1 cellular context compared by ENCODE assay signal in the genomic region with DNA sequence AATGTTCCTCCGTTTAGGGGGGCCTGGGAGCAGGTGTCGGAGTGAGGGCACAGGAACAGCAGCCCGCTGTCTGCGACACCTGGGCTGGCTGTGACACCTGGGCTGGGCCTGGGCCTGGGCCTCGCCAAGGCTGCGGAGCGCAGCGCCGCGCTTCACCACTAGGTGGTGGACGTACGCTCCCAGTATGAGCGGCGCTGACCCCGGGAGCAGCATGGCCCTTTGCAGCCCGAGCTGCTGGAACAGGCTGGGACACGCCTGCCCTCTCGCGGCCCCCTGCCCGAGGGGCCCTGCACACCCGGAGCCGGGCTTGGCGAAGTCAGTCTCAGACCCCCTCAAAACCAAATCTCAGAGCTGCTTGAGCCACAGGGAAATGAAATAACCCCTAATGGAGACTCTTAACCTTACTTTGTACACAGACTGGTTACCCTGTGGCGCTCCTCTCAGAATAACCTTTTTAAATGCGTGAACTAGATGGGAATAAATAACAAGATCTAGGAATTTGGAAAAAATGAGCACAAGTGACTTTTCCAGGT.
TF ChIP-seq lines count a peak whose summit lies in the region.

No MANE protein-coding gene starts in this region.

TF ChIP-seq in HepG2, 621 proteins besides CTCF, POLR2A, EP300 and RAD21 (continued from another document and continues in another):
- TF ChIP-seq, protein P1, sequence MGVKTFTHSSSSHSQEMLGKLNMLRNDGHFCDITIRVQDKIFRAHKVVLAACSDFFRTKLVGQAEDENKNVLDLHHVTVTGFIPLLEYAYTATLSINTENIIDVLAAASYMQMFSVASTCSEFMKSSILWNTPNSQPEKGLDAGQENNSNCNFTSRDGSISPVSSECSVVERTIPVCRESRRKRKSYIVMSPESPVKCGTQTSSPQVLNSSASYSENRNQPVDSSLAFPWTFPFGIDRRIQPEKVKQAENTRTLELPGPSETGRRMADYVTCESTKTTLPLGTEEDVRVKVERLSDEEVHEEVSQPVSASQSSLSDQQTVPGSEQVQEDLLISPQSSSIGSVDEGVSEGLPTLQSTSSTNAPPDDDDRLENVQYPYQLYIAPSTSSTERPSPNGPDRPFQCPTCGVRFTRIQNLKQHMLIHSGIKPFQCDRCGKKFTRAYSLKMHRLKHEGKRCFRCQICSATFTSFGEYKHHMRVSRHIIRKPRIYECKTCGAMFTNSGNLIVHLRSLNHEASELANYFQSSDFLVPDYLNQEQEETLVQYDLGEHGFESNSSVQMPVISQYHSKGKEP (CRISPR knock-in tag; IDR thresholded peaks at IDR 0.05), result no peak
- TF ChIP-seq, protein P2, sequence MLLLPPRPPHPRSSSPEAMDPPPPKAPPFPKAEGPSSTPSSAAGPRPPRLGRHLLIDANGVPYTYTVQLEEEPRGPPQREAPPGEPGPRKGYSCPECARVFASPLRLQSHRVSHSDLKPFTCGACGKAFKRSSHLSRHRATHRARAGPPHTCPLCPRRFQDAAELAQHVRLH (CRISPR knock-in tag; IDR thresholded peaks at IDR 0.05; ENCODE audit: borderline replicate concordance, low read depth), result peak; percentile 95; the same call in 1 of the 2 replicates
- TF ChIP-seq ZNF253 (CRISPR knock-in tag; IDR thresholded peaks at IDR 0.05; ENCODE audit: borderline replicate concordance) (no peak), ZSCAN29 (CRISPR knock-in tag; conservative IDR thresholded peaks at IDR 0.05) (peak; percentile 71; the same call in 1 of the 2 replicates), SAP130 (CRISPR knock-in tag; IDR thresholded peaks at IDR 0.05; ENCODE audit: low read depth) (peak; percentile 57; the same call in 1 of the 2 replicates), ZFYVE20 (CRISPR knock-in tag; IDR thresholded peaks at IDR 0.05; ENCODE audit: borderline replicate concordance, low read depth) (no peak), CEBPB (IDR thresholded peaks at IDR 0.05; ENCODE audit: borderline replicate concordance, low read depth, low read length) (no peak), FOXM1 (CRISPR knock-in tag; IDR thresholded peaks at IDR 0.05) (no peak), DPF2 (CRISPR knock-in tag; IDR thresholded peaks at IDR 0.05; ENCODE audit: borderline replicate concordance, low read depth) (no peak), ZNF549 (CRISPR knock-in tag; IDR thresholded peaks at IDR 0.05) (no peak), IKZF4 (CRISPR knock-in tag; IDR thresholded peaks at IDR 0.05; ENCODE audit: borderline replicate concordance, low read depth, not compliant biosample characterization) (no peak), MTA1 (CRISPR knock-in tag; IDR thresholded peaks at IDR 0.05; ENCODE audit: borderline replicate concordance) (no peak; the same call in 1 of the 2 replicates), TGIF2 (CRISPR knock-in tag; IDR thresholded peaks at IDR 0.05) (no peak), FLYWCH1 (CRISPR knock-in tag; IDR thresholded peaks at IDR 0.05) (no peak), SMAD1 (CRISPR knock-in tag; IDR thresholded peaks at IDR 0.05; ENCODE audit: borderline replicate concordance, low read depth) (peak; percentile 84; the same call in 1 of the 2 replicates), ZSCAN30 (CRISPR knock-in tag; IDR thresholded peaks at IDR 0.05) (no peak), AGO1 (IDR thresholded peaks at IDR 0.05; ENCODE audit: low read depth, low read length, poor library complexity, severe bottlenecking) (no peak), ZNF260 (CRISPR knock-in tag; IDR thresholded peaks at IDR 0.05; ENCODE audit: borderline replicate concordance, low read depth) (peak; percentile 55; the same call in 1 of the 2 replicates), ZNF652 (CRISPR knock-in tag; IDR thresholded peaks at IDR 0.05; ENCODE audit: borderline replicate concordance, low read depth) (peak; percentile 72; the same call in 1 of the 2 replicates), ZBTB1 (CRISPR knock-in tag; IDR thresholded peaks at IDR 0.05; ENCODE audit: borderline replicate concordance) (no peak), IRX3 (CRISPR knock-in tag; IDR thresholded peaks at IDR 0.05; ENCODE audit: borderline replicate concordance, low read depth) (no peak), ZFP62 (CRISPR knock-in tag; IDR thresholded peaks at IDR 0.05) (no peak), ZNF572 (CRISPR knock-in tag; IDR thresholded peaks at IDR 0.05) (no peak)
- TF ChIP-seq, protein P3, sequence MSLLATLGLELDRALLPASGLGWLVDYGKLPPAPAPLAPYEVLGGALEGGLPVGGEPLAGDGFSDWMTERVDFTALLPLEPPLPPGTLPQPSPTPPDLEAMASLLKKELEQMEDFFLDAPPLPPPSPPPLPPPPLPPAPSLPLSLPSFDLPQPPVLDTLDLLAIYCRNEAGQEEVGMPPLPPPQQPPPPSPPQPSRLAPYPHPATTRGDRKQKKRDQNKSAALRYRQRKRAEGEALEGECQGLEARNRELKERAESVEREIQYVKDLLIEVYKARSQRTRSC (CRISPR knock-in tag; IDR thresholded peaks at IDR 0.05; ENCODE audit: low read depth), result no peak
- TF ChIP-seq, protein P4, sequence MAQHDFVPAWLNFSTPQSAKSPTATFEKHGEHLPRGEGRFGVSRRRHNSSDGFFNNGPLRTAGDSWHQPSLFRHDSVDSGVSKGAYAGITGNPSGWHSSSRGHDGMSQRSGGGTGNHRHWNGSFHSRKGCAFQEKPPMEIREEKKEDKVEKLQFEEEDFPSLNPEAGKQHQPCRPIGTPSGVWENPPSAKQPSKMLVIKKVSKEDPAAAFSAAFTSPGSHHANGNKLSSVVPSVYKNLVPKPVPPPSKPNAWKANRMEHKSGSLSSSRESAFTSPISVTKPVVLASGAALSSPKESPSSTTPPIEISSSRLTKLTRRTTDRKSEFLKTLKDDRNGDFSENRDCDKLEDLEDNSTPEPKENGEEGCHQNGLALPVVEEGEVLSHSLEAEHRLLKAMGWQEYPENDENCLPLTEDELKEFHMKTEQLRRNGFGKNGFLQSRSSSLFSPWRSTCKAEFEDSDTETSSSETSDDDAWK (CRISPR knock-in tag; IDR thresholded peaks at IDR 0.05), result no peak
- TF ChIP-seq, protein P5, sequence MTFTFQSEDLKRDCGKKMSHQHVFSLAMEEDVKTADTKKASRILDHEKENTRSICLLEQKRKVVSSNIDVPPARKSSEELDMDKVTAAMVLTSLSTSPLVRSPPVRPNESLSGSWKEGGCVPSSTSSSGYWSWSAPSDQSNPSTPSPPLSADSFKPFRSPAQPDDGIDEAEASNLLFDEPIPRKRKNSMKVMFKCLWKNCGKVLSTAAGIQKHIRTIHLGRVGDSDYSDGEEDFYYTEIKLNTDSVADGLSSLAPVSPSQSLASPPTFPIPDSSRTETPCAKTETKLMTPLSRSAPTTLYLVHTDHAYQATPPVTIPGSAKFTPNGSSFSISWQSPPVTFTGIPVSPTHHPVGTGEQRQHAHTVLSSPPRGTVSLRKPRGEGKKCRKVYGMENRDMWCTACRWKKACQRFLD (CRISPR knock-in tag; IDR thresholded peaks at IDR 0.05; ENCODE audit: borderline replicate concordance), result no peak
- TF ChIP-seq, protein P6, sequence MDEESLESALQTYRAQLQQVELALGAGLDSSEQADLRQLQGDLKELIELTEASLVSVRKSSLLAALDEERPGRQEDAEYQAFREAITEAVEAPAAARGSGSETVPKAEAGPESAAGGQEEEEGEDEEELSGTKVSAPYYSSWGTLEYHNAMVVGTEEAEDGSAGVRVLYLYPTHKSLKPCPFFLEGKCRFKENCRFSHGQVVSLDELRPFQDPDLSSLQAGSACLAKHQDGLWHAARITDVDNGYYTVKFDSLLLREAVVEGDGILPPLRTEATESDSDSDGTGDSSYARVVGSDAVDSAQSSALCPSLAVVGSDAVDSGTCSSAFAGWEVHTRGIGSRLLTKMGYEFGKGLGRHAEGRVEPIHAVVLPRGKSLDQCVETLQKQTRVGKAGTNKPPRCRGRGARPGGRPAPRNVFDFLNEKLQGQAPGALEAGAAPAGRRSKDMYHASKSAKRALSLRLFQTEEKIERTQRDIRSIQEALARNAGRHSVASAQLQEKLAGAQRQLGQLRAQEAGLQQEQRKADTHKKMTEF (CRISPR knock-in tag; IDR thresholded peaks at IDR 0.05), result peak; percentile 80
- TF ChIP-seq, protein P7, sequence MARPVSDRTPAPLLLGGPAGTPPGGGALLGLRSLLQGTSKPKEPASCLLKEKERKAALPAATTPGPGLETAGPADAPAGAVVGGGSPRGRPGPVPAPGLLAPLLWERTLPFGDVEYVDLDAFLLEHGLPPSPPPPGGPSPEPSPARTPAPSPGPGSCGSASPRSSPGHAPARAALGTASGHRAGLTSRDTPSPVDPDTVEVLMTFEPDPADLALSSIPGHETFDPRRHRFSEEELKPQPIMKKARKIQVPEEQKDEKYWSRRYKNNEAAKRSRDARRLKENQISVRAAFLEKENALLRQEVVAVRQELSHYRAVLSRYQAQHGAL (CRISPR knock-in tag; IDR thresholded peaks at IDR 0.05; ENCODE audit: not compliant biosample characterization), result no peak
- TF ChIP-seq, protein P8, sequence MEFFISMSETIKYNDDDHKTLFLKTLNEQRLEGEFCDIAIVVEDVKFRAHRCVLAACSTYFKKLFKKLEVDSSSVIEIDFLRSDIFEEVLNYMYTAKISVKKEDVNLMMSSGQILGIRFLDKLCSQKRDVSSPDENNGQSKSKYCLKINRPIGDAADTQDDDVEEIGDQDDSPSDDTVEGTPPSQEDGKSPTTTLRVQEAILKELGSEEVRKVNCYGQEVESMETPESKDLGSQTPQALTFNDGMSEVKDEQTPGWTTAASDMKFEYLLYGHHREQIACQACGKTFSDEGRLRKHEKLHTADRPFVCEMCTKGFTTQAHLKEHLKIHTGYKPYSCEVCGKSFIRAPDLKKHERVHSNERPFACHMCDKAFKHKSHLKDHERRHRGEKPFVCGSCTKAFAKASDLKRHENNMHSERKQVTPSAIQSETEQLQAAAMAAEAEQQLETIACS (CRISPR knock-in tag; IDR thresholded peaks at IDR 0.05), result no peak
- TF ChIP-seq, protein P9, sequence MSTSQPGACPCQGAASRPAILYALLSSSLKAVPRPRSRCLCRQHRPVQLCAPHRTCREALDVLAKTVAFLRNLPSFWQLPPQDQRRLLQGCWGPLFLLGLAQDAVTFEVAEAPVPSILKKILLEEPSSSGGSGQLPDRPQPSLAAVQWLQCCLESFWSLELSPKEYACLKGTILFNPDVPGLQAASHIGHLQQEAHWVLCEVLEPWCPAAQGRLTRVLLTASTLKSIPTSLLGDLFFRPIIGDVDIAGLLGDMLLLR (CRISPR knock-in tag; IDR thresholded peaks at IDR 0.05), result no peak
- TF ChIP-seq, protein P10, sequence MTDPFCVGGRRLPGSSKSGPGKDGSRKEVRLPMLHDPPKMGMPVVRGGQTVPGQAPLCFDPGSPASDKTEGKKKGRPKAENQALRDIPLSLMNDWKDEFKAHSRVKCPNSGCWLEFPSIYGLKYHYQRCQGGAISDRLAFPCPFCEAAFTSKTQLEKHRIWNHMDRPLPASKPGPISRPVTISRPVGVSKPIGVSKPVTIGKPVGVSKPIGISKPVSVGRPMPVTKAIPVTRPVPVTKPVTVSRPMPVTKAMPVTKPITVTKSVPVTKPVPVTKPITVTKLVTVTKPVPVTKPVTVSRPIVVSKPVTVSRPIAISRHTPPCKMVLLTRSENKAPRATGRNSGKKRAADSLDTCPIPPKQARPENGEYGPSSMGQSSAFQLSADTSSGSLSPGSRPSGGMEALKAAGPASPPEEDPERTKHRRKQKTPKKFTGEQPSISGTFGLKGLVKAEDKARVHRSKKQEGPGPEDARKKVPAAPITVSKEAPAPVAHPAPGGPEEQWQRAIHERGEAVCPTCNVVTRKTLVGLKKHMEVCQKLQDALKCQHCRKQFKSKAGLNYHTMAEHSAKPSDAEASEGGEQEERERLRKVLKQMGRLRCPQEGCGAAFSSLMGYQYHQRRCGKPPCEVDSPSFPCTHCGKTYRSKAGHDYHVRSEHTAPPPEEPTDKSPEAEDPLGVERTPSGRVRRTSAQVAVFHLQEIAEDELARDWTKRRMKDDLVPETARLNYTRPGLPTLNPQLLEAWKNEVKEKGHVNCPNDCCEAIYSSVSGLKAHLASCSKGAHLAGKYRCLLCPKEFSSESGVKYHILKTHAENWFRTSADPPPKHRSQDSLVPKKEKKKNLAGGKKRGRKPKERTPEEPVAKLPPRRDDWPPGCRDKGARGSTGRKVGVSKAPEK (CRISPR knock-in tag; IDR thresholded peaks at IDR 0.05; ENCODE audit: borderline replicate concordance), result peak; percentile 69; the same call in 1 of the 2 replicates
- TF ChIP-seq, protein P11, sequence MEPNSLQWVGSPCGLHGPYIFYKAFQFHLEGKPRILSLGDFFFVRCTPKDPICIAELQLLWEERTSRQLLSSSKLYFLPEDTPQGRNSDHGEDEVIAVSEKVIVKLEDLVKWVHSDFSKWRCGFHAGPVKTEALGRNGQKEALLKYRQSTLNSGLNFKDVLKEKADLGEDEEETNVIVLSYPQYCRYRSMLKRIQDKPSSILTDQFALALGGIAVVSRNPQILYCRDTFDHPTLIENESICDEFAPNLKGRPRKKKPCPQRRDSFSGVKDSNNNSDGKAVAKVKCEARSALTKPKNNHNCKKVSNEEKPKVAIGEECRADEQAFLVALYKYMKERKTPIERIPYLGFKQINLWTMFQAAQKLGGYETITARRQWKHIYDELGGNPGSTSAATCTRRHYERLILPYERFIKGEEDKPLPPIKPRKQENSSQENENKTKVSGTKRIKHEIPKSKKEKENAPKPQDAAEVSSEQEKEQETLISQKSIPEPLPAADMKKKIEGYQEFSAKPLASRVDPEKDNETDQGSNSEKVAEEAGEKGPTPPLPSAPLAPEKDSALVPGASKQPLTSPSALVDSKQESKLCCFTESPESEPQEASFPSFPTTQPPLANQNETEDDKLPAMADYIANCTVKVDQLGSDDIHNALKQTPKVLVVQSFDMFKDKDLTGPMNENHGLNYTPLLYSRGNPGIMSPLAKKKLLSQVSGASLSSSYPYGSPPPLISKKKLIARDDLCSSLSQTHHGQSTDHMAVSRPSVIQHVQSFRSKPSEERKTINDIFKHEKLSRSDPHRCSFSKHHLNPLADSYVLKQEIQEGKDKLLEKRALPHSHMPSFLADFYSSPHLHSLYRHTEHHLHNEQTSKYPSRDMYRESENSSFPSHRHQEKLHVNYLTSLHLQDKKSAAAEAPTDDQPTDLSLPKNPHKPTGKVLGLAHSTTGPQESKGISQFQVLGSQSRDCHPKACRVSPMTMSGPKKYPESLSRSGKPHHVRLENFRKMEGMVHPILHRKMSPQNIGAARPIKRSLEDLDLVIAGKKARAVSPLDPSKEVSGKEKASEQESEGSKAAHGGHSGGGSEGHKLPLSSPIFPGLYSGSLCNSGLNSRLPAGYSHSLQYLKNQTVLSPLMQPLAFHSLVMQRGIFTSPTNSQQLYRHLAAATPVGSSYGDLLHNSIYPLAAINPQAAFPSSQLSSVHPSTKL (CRISPR knock-in tag; IDR thresholded peaks at IDR 0.05), result peak; percentile 68
- TF ChIP-seq, protein P12, sequence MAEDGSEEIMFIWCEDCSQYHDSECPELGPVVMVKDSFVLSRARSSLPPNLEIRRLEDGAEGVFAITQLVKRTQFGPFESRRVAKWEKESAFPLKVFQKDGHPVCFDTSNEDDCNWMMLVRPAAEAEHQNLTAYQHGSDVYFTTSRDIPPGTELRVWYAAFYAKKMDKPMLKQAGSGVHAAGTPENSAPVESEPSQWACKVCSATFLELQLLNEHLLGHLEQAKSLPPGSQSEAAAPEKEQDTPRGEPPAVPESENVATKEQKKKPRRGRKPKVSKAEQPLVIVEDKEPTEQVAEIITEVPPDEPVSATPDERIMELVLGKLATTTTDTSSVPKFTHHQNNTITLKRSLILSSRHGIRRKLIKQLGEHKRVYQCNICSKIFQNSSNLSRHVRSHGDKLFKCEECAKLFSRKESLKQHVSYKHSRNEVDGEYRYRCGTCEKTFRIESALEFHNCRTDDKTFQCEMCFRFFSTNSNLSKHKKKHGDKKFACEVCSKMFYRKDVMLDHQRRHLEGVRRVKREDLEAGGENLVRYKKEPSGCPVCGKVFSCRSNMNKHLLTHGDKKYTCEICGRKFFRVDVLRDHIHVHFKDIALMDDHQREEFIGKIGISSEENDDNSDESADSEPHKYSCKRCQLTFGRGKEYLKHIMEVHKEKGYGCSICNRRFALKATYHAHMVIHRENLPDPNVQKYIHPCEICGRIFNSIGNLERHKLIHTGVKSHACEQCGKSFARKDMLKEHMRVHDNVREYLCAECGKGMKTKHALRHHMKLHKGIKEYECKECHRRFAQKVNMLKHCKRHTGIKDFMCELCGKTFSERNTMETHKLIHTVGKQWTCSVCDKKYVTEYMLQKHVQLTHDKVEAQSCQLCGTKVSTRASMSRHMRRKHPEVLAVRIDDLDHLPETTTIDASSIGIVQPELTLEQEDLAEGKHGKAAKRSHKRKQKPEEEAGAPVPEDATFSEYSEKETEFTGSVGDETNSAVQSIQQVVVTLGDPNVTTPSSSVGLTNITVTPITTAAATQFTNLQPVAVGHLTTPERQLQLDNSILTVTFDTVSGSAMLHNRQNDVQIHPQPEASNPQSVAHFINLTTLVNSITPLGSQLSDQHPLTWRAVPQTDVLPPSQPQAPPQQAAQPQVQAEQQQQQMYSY (CRISPR knock-in tag; IDR thresholded peaks at IDR 0.05), result no peak
